In the genomic region with DNA sequence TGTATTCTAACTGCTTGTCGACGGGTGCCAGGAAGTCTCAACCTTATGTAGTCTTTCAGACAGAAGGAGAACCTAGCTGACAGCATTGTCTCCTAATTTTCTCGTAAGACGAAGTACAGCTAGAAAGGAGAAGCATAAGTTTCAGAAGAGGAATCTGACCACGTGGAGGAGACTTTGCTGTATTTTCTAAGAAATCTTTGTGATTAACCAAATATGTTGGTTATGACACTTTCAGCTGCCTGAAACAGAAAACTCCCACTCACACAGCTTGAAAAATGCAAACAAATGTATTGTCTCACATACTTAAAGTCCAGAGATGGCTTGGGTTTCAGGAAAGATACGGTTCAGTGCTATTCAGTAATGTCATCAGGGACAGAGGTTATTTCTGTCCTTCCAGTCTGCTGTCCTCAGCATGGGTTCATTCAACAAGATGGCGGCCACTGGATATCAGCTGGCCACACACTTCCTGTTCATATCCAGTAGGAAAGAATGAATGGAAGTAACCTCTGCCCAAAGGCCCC, we compare ENCODE assay signal across 15 cellular contexts.
A peak's percentile ranks its signal among the peaks of the same experiment; 100 is the strongest.
DNase-seq lines count a peak whose midpoint lies in the region; ATAC-seq and TF ChIP-seq lines count a peak whose summit lies in the region.
"Had no signal": no experiment of that assay in that cellular context is flagged by ENCODE, and none has a peak within 500 bp of the region (broad histone marks: within the 10 kb centered on the region; RNA-seq: fewer than 3 reads in every experiment).

No MANE protein-coding gene starts in this region.

- peak overlapping the region in 1 of 2 donors; percentile 47 for H3K4me3 Mint-ChIP-seq in CD14-positive monocyte
- H3K4me3 Mint-ChIP-seq: activated naive CD8-positive, alpha-beta T cell treated with anti-CD3 and anti-CD28 coated beads, Interleukin-2, amount 10 ng/mL, durations not matched to agents 7 days and 5 days; neural crest cell had no signal

- TF ChIP-seq CTCF in CD14-positive monocyte (IDR thresholded peaks at IDR 0.05), result no peak

- no peaks in the 10 kb centered on the region for H3K9me3 Mint-ChIP-seq in CD14-positive monocyte
- H3K9me3 Mint-ChIP-seq: activated naive CD8-positive, alpha-beta T cell treated with anti-CD3 and anti-CD28 coated beads, Interleukin-2, amount 10 ng/mL, durations not matched to agents 7 days and 5 days; neural crest cell had no signal

- H3K27me3 ChIP-seq in HAP-1 (ENCODE audit: low read depth), result no peaks in the 10 kb centered on the region
- H3K27me3 ChIP-seq in MG63, result no peaks in the 10 kb centered on the region
- H3K27me3 ChIP-seq: SJSA1 had no signal

- no peaks in the 10 kb centered on the region for H3K36me3 ChIP-seq in HAP-1 (replicated peaks)
- H3K36me3 ChIP-seq in MG63, result no peaks in the 10 kb centered on the region
- H3K36me3 ChIP-seq: SJSA1 had no signal

- H3K9me3 ChIP-seq in HAP-1 (no peaks in the 10 kb centered on the region), MG63 (no peaks in the 10 kb centered on the region)
- H3K9me3 ChIP-seq: SJSA1 had no signal

- in situ Hi-C loops in HAP-1 (cut with MboI; ENCODE audit: low sequenced_read_pairs), result no loop called here

- no peaks in the 10 kb centered on the region for H3K4me1 ChIP-seq in HAP-1
- H3K4me1 ChIP-seq: SJSA1 had no signal

- peak; percentile 81 for ATAC-seq in HG02571 (IDR thresholded peaks at IDR 0.05; ENCODE audit: unreplicated experiment)

- peaks cover 0 to 3% (median 0%) of the 10 kb centered on the region in 3 donors for H3K27me3 Mint-ChIP-seq in CD14-positive monocyte (ENCODE audit: low read depth in 3 of 3)

- no peaks in the 10 kb centered on the region for H3K36me3 Mint-ChIP-seq in CD14-positive monocyte
- H3K36me3 Mint-ChIP-seq: activated naive CD8-positive, alpha-beta T cell treated with anti-CD3 and anti-CD28 coated beads, Interleukin-2, amount 10 ng/mL, durations not matched to agents 7 days and 5 days had no signal

- H3K4me3 ChIP-seq in HAP-1 (no peak overlapping the region), MG63 (no peak overlapping the region)
- H3K4me3 ChIP-seq: SJSA1 had no signal

- intact Hi-C loops in CD14-positive monocyte (cut with micrococcal nuclease), result no loop called here

- H3K4me1 Mint-ChIP-seq in CD14-positive monocyte, result peaks cover 49% of the 10 kb centered on the region

- DNase-seq in CD14-positive monocyte (ENCODE audit: low spot score) (peak; percentile 50), UCSD-AML1 (lab: John Stamatoyannopoulos, UW; ENCODE audit: unreplicated experiment) (peak; percentile 15), medulla oblongata (ENCODE audit: extremely low spot score) (peak; percentile 48), HAP-1 (ENCODE audit: low spot score in 2 of 2) (no peak), NCI-H1436 treated with DMSO at 0.1 percent for 48 hours (lab: John Stamatoyannopoulos, UW) (no peak), cortex of kidney (lab: John Stamatoyannopoulos, UW) (no peak), MG63 (no peak)
- DNase-seq: activated CD8-positive, alpha-beta memory T cell treated with anti-CD3 and anti-CD28 coated beads for 24 hours; activated naive CD8-positive, alpha-beta T cell treated with anti-CD3 and anti-CD28 coated beads, Interleukin-2, amount 10 ng/mL, durations not matched to agents 7 days and 5 days; KG1; NCI-H446 treated with DMSO at 0.1 percent for 48 hours; stimulated activated CD4-positive, alpha-beta T cell treated with anti-CD3 and anti-CD28 coated beads, Interleukin-1b, Interleukin-23, amount 100 ng/mL, for 48 hours had no signal

- peak overlapping the region; percentile 86 to 96 (median 93) for H3K27ac Mint-ChIP-seq in CD14-positive monocyte
- H3K27ac Mint-ChIP-seq: activated naive CD8-positive, alpha-beta T cell treated with anti-CD3 and anti-CD28 coated beads, Interleukin-2, amount 10 ng/mL, durations not matched to agents 7 days and 5 days had no signal

Comparison
In these comparisons a context has a peak if more than half of its experiments do, and no peak if none do; other contexts are left out.
1. DNase-seq: peak in CD14-positive monocyte (single experiment), UCSD-AML1 (single experiment) and medulla oblongata (single experiment); none in HAP-1 (0 of 2), NCI-H1436 treated with DMSO at 0.1 percent for 48 hours (single experiment), cortex of kidney (single experiment) and MG63 (single experiment).